Comparison of ENCODE assay signal across 9 cellular contexts in genomic region chr1:239719642-239720258, GRCh38.
DNase-seq lines count a peak whose midpoint lies in the region; ATAC-seq lines count a peak whose summit lies in the region.
"Had no signal": no experiment of that assay in that cellular context is flagged by ENCODE, and none has a peak within 500 bp of the region (broad histone marks: within the 10 kb centered on the region; RNA-seq: fewer than 3 reads in every experiment).

No MANE protein-coding gene starts in this region.

- H3K27ac Mint-ChIP-seq in naive thymus-derived CD4-positive, alpha-beta T cell = peak overlapping the region in 1 of 9 donors; percentile 96

- no peaks in the 10 kb centered on the region for H3K27me3 Mint-ChIP-seq in naive thymus-derived CD4-positive, alpha-beta T cell

- peaks cover 29 to 44% (median 39%) of the 10 kb centered on the region in 7 donors for H3K4me1 Mint-ChIP-seq in naive thymus-derived CD4-positive, alpha-beta T cell

- peaks cover 0 to 3% (median 0%) of the 10 kb centered on the region in 5 donors for H3K36me3 Mint-ChIP-seq in naive thymus-derived CD4-positive, alpha-beta T cell

- ATAC-seq in naive thymus-derived CD4-positive, alpha-beta T cell = peak; percentile 90
- no peak for ATAC-seq in GM21528 (IDR thresholded peaks at IDR 0.05; ENCODE audit: low FRiP score, unreplicated experiment)
- ATAC-seq in GM21447 (IDR thresholded peaks at IDR 0.05; ENCODE audit: unreplicated experiment) = no peak
- no peak for ATAC-seq in HG03460 (IDR thresholded peaks at IDR 0.05; ENCODE audit: unreplicated experiment)

- DNase-seq in OCI-M1 (lab: John Stamatoyannopoulos, UW) = peak; percentile 83
- peak; percentile 23 for DNase-seq in activated T-cell treated with anti-CD3 and anti-CD28 coated beads for 48 hours (ENCODE audit: low read depth)
- DNase-seq in naive thymus-derived CD4-positive, alpha-beta T cell = peak in 8 of 9 donors; percentile 47 to 88 (median 84)
- no peak for DNase-seq in AG08395 (ENCODE audit: low spot score)
- DNase-seq: NCI-H1930 had no signal

- peak overlapping the region; percentile 9 to 43 (median 22); a peak in 10 of 20 replicates for H3K4me3 ChIP-seq in BLaER1 treated with 17β-estradiol and CSF1 and Interleukin-3, amounts not matched to agents 10 nM and 100 nM
- peak overlapping the region; percentile 70 for H3K4me3 ChIP-seq in naive thymus-derived CD4-positive, alpha-beta T cell (ENCODE audit: low read length)

- H3K36me3 ChIP-seq in BLaER1 treated with 17β-estradiol and CSF1 and Interleukin-3, amounts not matched to agents 10 nM and 100 nM = no peaks in the 10 kb centered on the region
- no peaks in the 10 kb centered on the region for H3K36me3 ChIP-seq in naive thymus-derived CD4-positive, alpha-beta T cell (ENCODE audit: control insufficient read depth in 2 of 3, insufficient read depth in 3 of 3, low read length in 3 of 3)

- H4K20me1 ChIP-seq in BLaER1 treated with 17β-estradiol and CSF1 and Interleukin-3, amounts not matched to agents 10 nM and 100 nM = no peaks in the 10 kb centered on the region

- intact Hi-C loops in naive thymus-derived CD4-positive, alpha-beta T cell (cut with micrococcal nuclease) = loop anchor here (1.0 to 5.0 kb wide), 13 partner anchors 8 to 1800 kb away; partner anchors contain the start of gene FH (in 1 of the 2)

- no peaks in the 10 kb centered on the region for H3K9me3 Mint-ChIP-seq in naive thymus-derived CD4-positive, alpha-beta T cell

- no peaks in the 10 kb centered on the region for H3K9me3 ChIP-seq in BLaER1 treated with 17β-estradiol and CSF1 and Interleukin-3, amounts not matched to agents 10 nM and 100 nM (replicated peaks in 1 of 11)
- H3K9me3 ChIP-seq in naive thymus-derived CD4-positive, alpha-beta T cell (ENCODE audit: control insufficient read depth in 2 of 3, low read length in 3 of 3) = no peaks in the 10 kb centered on the region

- CTCF ChIA-PET in naive thymus-derived CD4-positive, alpha-beta T cell (lab: Charles Lee) = interaction anchor here (0.6 to 1.9 kb wide), 5 partner anchors 8 to 133 kb away, joined by 3 to 11 read pairs (median 4); no protein-coding TSS in a partner anchor

- H3K9ac ChIP-seq in BLaER1 treated with 17β-estradiol and CSF1 and Interleukin-3, amounts not matched to agents 10 nM and 100 nM = peak overlapping the region in 9 of 11 experiments; percentile 3 to 57 (median 45); a peak in 13 of 22 replicates

- POLR2A ChIA-PET in naive thymus-derived CD4-positive, alpha-beta T cell (lab: Charles Lee) = interaction anchor here (0.8 to 5.1 kb wide), 9 partner anchors 8 to 1928 kb away, joined by 3 to 60 read pairs (median 3); no protein-coding TSS in a partner anchor

- H3K4me3 Mint-ChIP-seq in naive thymus-derived CD4-positive, alpha-beta T cell = no peak overlapping the region

- H3K4me2 ChIP-seq in BLaER1 treated with 17β-estradiol and CSF1 and Interleukin-3, amounts not matched to agents 10 nM and 100 nM = peak overlapping the region; percentile 72 to 92 (median 78)

- H3K27me3 ChIP-seq in BLaER1 treated with 17β-estradiol and CSF1 and Interleukin-3, amounts not matched to agents 10 nM and 100 nM = no peaks in the 10 kb centered on the region
- no peaks in the 10 kb centered on the region for H3K27me3 ChIP-seq in naive thymus-derived CD4-positive, alpha-beta T cell (ENCODE audit: control insufficient read depth in 2 of 2, insufficient read depth in 2 of 2, low read length in 2 of 2)

- peak overlapping the region in 10 of 11 experiments; percentile 6 to 76 (median 63); a peak in 18 of 22 replicates for H3K27ac ChIP-seq in BLaER1 treated with 17β-estradiol and CSF1 and Interleukin-3, amounts not matched to agents 10 nM and 100 nM
- H3K27ac ChIP-seq in naive thymus-derived CD4-positive, alpha-beta T cell (ENCODE audit: low read depth, low read length) = peak overlapping the region; percentile 80

- peaks cover 30 to 50% (median 32%) of the 10 kb centered on the region in 10 experiments for H3K4me1 ChIP-seq in BLaER1 treated with 17β-estradiol and CSF1 and Interleukin-3, amounts not matched to agents 10 nM and 100 nM
- H3K4me1 ChIP-seq in naive thymus-derived CD4-positive, alpha-beta T cell (ENCODE audit: control insufficient read depth in 2 of 2, insufficient read depth in 2 of 2, low read length in 2 of 2) = peaks cover 17 to 38% of the 10 kb centered on the region in 2 donors
